ENCODE assay signal across 8 cellular contexts in genomic region chr15:44193651-44194396, GRCh38. TPM values are rescaled to one million over a fixed set of nuclear protein-coding genes. Genes with fewer than 3 reads are reported as not detected.
DNase-seq lines count a peak whose midpoint lies in the region; ATAC-seq and TF ChIP-seq lines count a peak whose summit lies in the region.

No MANE protein-coding gene starts in this region.

- H3K4me1 ChIP-seq in left ventricle myocardium inferior (peaks cover 25% of the 10 kb centered on the region), Panc1 (ENCODE audit: control insufficient read depth, insufficient read depth, low read length) (peaks cover 20% of the 10 kb centered on the region), duodenal mucosa (ENCODE audit: control insufficient read depth in 1 of 2, insufficient read depth in 2 of 2, low read length in 2 of 2) (peaks cover 9 to 12% of the 10 kb centered on the region in 2 donors), muscle layer of colon (ENCODE audit: insufficient read depth, low read length) (peaks cover 9% of the 10 kb centered on the region)

- peak overlapping the region; percentile 64 for H3K27ac ChIP-seq in left ventricle myocardium inferior (replicated peaks)
- H3K27ac ChIP-seq in Panc1 (ENCODE audit: low read length): peak overlapping the region; percentile 89
- no peak overlapping the region for H3K27ac ChIP-seq in duodenal mucosa (ENCODE audit: low read depth, low read length)
- H3K27ac ChIP-seq in muscle layer of colon (ENCODE audit: low read depth, low read length): no peak overlapping the region

- TF ChIP-seq CTCF in left ventricle myocardium inferior (IDR thresholded peaks at IDR 0.05; ENCODE audit: borderline replicate concordance): no peak
- TF ChIP-seq CTCF in Panc1 (IDR thresholded peaks at IDR 0.05): no peak

- H3K36me3 ChIP-seq in left ventricle myocardium inferior: no peaks in the 10 kb centered on the region
- no peaks in the 10 kb centered on the region; the same call in 1 of the 2 replicates for H3K36me3 ChIP-seq in Panc1 (ENCODE audit: control insufficient read depth, insufficient read depth, low read length)
- H3K36me3 ChIP-seq in duodenal mucosa (ENCODE audit: control insufficient read depth in 1 of 2, insufficient read depth in 2 of 2, low read length in 2 of 2): no peaks in the 10 kb centered on the region
- no peaks in the 10 kb centered on the region for H3K36me3 ChIP-seq in muscle layer of colon (ENCODE audit: insufficient read depth, low read length)

- H3K4me3 ChIP-seq in left ventricle myocardium inferior (peak overlapping the region; percentile 85), Panc1 (ENCODE audit: low read depth in 2 of 2, low read length in 2 of 2) (peak overlapping the region; percentile 79 to 94), duodenal mucosa (ENCODE audit: low read depth in 1 of 2, low read length in 2 of 2) (peak overlapping the region; percentile 70 to 80), muscle layer of colon (ENCODE audit: low read depth in 1 of 2, low read length in 2 of 2) (peak overlapping the region; percentile 11 to 27)

- H3K9ac ChIP-seq in duodenal mucosa (ENCODE audit: low read depth in 1 of 2, low read length in 2 of 2) (peak overlapping the region; percentile 46 to 48), muscle layer of colon (ENCODE audit: low read length) (no peak overlapping the region)

- BruUV-seq in Panc1 (replicated peaks; lab: Mats Ljungman, UMichigan): no TSS peak

- intact Hi-C loops in left ventricle myocardium inferior (cut with micrococcal nuclease): no loop called here
- intact Hi-C loops in left cardiac atrium (cut with DNase I): no loop called here
- intact Hi-C loops in Panc1 (cut with micrococcal nuclease; ENCODE audit: unreplicated experiment): no loop called here

- POLR2A ChIA-PET in Panc1 (lab: Charles Lee): no interaction called here

- DNase-seq in left ventricle myocardium inferior (no peak), left cardiac atrium (no peak), Panc1 (ENCODE audit: low read depth, low spot score) (no peak), DMS114 treated with DMSO at 0.1 percent for 48 hours (lab: John Stamatoyannopoulos, UW; ENCODE audit: unreplicated experiment) (no peak)

- no peaks in the 10 kb centered on the region for H3K9me3 ChIP-seq in left ventricle myocardium inferior (replicated peaks)
- H3K9me3 ChIP-seq in Panc1 (ENCODE audit: control insufficient read depth, insufficient read depth, low read depth, low read length): no peaks in the 10 kb centered on the region
- H3K9me3 ChIP-seq in duodenal mucosa (ENCODE audit: control insufficient read depth in 1 of 2, low read length in 2 of 2): no peaks in the 10 kb centered on the region
- H3K9me3 ChIP-seq in muscle layer of colon (ENCODE audit: low read length): no peaks in the 10 kb centered on the region

- ATAC-seq in left cardiac atrium: no peak
- ATAC-seq in Panc1: no peak; the same call in 1 of the 2 replicates
- ATAC-seq in GM18909 (IDR thresholded peaks at IDR 0.05; ENCODE audit: poor library complexity, unreplicated experiment): no peak
- no peak for ATAC-seq in HG03039 (IDR thresholded peaks at IDR 0.05; ENCODE audit: unreplicated experiment)

- peaks cover 78% of the 10 kb centered on the region for H3K27me3 ChIP-seq in left ventricle myocardium inferior (ENCODE audit: low read depth)
- H3K27me3 ChIP-seq in Panc1 (ENCODE audit: control insufficient read depth, insufficient read depth, low read length): no peaks in the 10 kb centered on the region
- H3K27me3 ChIP-seq in duodenal mucosa (ENCODE audit: control insufficient read depth in 1 of 2, insufficient read depth in 2 of 2, low read length in 2 of 2): peaks cover 23 to 27% of the 10 kb centered on the region in 2 donors
- H3K27me3 ChIP-seq in muscle layer of colon (ENCODE audit: control insufficient read depth in 1 of 2, insufficient read depth in 2 of 2, low read length in 2 of 2): peaks cover 16 to 32% of the 10 kb centered on the region in 2 donors

- in situ Hi-C loops in Panc1 (cut with HindIII; ENCODE audit: low pct_unique_long_range_greater_than_20kb, low sequenced_read_pairs): no loop called here

- CTCF ChIA-PET in Panc1 (lab: Charles Lee): interaction anchor here (0.8 to 1.0 kb wide), 2 partner anchors 10 to 15 kb away, joined by 3 to 4 read pairs; no protein-coding TSS in a partner anchor

RNA-seq across cellular contexts. Expression of gene FRMD5, which starts 1.2 kb away (rescaled TPM):
- total RNA-seq in left ventricle myocardium inferior (62.4 TPM), left cardiac atrium (10 to 100 TPM in 1 of 2 donors, 1 to 10 TPM in 1; 9.1 to 25.1 TPM), Panc1 (2021; ENCODE audit: unreplicated experiment) (18.3 TPM)
- polyA plus RNA-seq in Panc1 (2012; ENCODE audit: insufficient read length): 10.9 TPM

Comparison
In these comparisons a context has a peak if more than half of its experiments do, and no peak if none do; other contexts are left out.
1. H3K27ac ChIP-seq: peak in left ventricle myocardium inferior (single experiment) and Panc1 (single experiment); none in duodenal mucosa (single experiment) and muscle layer of colon (single experiment).
2. H3K4me3 ChIP-seq: peak in every context shown above with its lines; median percentile 86 in Panc1; 85 in left ventricle myocardium inferior; 75 in duodenal mucosa; 19 in muscle layer of colon.